8 cellular contexts compared by ENCODE assay signal in the genomic region with DNA sequence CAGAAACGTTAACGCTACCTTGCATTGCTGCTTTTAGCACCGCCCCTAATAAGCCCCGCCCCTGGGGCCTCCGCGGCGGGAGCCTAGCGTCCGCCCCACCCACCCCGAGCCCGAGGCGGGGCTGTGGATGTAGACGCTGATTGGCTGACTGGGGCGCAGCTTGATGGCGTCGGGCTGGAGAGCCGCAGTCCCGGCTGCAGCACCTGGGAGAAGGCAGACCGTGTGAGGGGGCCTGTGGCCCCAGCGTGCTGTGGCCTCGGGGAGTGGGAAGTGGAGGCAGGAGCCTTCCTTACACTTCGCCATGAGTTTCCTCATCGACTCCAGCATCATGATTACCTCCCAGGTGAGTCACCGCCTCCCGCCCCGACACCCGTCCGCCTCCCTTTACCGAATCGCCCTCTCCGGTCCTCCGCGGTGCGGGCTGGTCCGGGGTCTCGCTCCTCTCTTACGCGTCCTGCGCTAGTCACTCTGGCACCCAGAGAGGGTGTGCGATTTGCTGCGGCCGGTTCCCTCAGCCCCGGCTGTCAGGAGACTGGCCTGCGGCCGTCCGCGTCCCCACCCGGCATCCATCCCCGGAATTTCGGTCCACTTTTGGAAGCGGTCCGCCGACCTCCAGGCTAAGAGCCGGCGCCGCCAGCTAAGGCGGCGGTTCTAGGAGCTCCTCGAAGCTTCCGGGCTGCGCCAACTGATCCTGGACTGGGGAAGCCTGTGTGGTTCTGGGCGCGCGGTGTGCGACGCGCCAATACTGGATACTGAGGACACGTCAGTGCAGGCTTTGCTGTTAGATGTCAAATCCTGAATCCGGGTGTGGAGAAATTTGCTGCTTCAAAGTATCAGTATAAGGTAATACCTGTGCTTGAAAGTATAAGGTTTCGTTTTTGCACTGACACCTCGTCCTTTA. TPM values are rescaled to one million over a fixed set of nuclear protein-coding genes. Genes with fewer than 3 reads are reported as not detected.
DNase-seq lines count a peak whose midpoint lies in the region; ATAC-seq and TF ChIP-seq lines count a peak whose summit lies in the region.
"Not testable (repeated sequence)": the region's sequence is repeated elsewhere in the genome, so short reads cannot be mapped to it uniquely, and the experiment has no call there.

A gene (plus strand): TSS at position 156 of the 901 bp plus-strand sequence. CDS start 146 bp downstream, at position 302.

- intact Hi-C loops in CD14-positive monocyte (cut with micrococcal nuclease); activated CD4-positive, alpha-beta memory T cell treated with anti-CD3 and anti-CD28 coated beads for 36 hours (cut with micrococcal nuclease); lower leg skin (cut with DNase I; ENCODE audit: low total_unique reads): not testable (repeated sequence)

- peak; percentile 90 for DNase-seq in CD14-positive monocyte (ENCODE audit: low spot score)
- peak; percentile 98 for DNase-seq in NCI-H82 (lab: John Stamatoyannopoulos, UW)
- DNase-seq in activated CD4-positive, alpha-beta memory T cell treated with anti-CD3 and anti-CD28 coated beads for 36 hours, result peak; percentile 98
- DNase-seq in ecto neural progenitor cell (ENCODE audit: low spot score), result peak; percentile 96
- peak; percentile 94 to 98 for DNase-seq in lower leg skin (ENCODE audit: low spot score in 2 of 2)
- peak; percentile 95 to 96 for DNase-seq in stimulated activated CD4-positive, alpha-beta T cell treated with anti-CD3 and anti-CD28 coated beads, Interleukin-4, amount 100 ng/mL, for 48 hours (ENCODE audit: low read depth in 2 of 2)

- POLR2A ChIA-PET in activated CD4-positive, alpha-beta memory T cell treated with anti-CD3 and anti-CD28 coated beads for 36 hours (lab: Charles Lee), result not testable (repeated sequence)

- not testable (repeated sequence) for H3K36me3 Mint-ChIP-seq in CD14-positive monocyte; activated CD4-positive, alpha-beta memory T cell treated with anti-CD3 and anti-CD28 coated beads for 36 hours

- ATAC-seq in GM19397 (IDR thresholded peaks at IDR 0.05; ENCODE audit: unreplicated experiment) (peak; percentile 96), HG03571 (IDR thresholded peaks at IDR 0.05; ENCODE audit: unreplicated experiment) (peak; percentile 96)

- peak in 1 of 2 donors; percentile 7 for TF ChIP-seq POLR2A in lower leg skin (IDR thresholded peaks at IDR 0.05)

- CTCF ChIA-PET in activated CD4-positive, alpha-beta memory T cell treated with anti-CD3 and anti-CD28 coated beads for 36 hours (lab: Charles Lee), result not testable (repeated sequence)

- H3K27ac Mint-ChIP-seq in CD14-positive monocyte, result peak within 1 kb of the TSS; percentile 57 to 86 (median 81)
- peak within 1 kb of the TSS; percentile 83 for H3K27ac Mint-ChIP-seq in activated CD4-positive, alpha-beta memory T cell treated with anti-CD3 and anti-CD28 coated beads for 36 hours

- H3K9me3 Mint-ChIP-seq in CD14-positive monocyte; activated CD4-positive, alpha-beta memory T cell treated with anti-CD3 and anti-CD28 coated beads for 36 hours: not testable (repeated sequence)

- not testable (repeated sequence) for TF ChIP-seq CTCF in CD14-positive monocyte (IDR thresholded peaks at IDR 0.05); lower leg skin (IDR thresholded peaks at IDR 0.05)

- H3K4me1 Mint-ChIP-seq in CD14-positive monocyte, result not testable (repeated sequence)
- peaks cover 26% of the 10 kb centered on the region for H3K4me1 Mint-ChIP-seq in activated CD4-positive, alpha-beta memory T cell treated with anti-CD3 and anti-CD28 coated beads for 36 hours (ENCODE audit: low read depth)

- WGBS in lower leg skin, 2 donors, result 0 to 1% methylated on average over 20 to 27 of the region's 71 CpGs

- peak within 1 kb of the TSS; percentile 84 to 88 for H3K4me3 Mint-ChIP-seq in CD14-positive monocyte
- H3K4me3 Mint-ChIP-seq in activated CD4-positive, alpha-beta memory T cell treated with anti-CD3 and anti-CD28 coated beads for 36 hours, result peak within 1 kb of the TSS; percentile 85

- H3K4me3 ChIP-seq in lower leg skin (ENCODE audit: low read depth, poor library complexity, severe bottlenecking), result peak within 1 kb of the TSS; percentile 85

- H3K27me3 Mint-ChIP-seq in CD14-positive monocyte (ENCODE audit: low read depth in 3 of 3); activated CD4-positive, alpha-beta memory T cell treated with anti-CD3 and anti-CD28 coated beads for 36 hours: not testable (repeated sequence)

RNA-seq across cellular contexts. Expression of the gene that starts here (rescaled TPM):
- polyA plus RNA-seq in CD14-positive monocyte, result 1 to 10 TPM; 7.2 to 8.1 TPM
- total RNA-seq in activated CD4-positive, alpha-beta memory T cell treated with anti-CD3 and anti-CD28 coated beads for 36 hours, result 10 to 100 TPM; 22.7 to 24.9 TPM
- 10 to 100 TPM in 3 of 4 donors, 1 to 10 TPM in 1; 9.9 to 19.2 (median 17.4) TPM for total RNA-seq in lower leg skin

Comparison
In these comparisons a context has a peak if more than half of its experiments do, and no peak if none do; other contexts are left out.
1. Peak in every context shown above with its lines: DNase-seq, ATAC-seq and H3K4me3 ChIP-seq.